ENCODE assay signal across 7 cellular contexts in genomic region chr9:123081824-123082223, GRCh38. TPM values are rescaled to one million over a fixed set of nuclear protein-coding genes. Genes with fewer than 3 reads are reported as not detected.
A peak's percentile ranks its signal among the peaks of the same experiment; 100 is the strongest.
DNase-seq lines count a peak whose midpoint lies in the region; TF ChIP-seq lines count a peak whose summit lies in the region.

No MANE protein-coding gene starts in this region.

- peak; percentile 78 for TF ChIP-seq CTCF in KMS-11 (conservative IDR thresholded peaks at IDR 0.05; ENCODE audit: low read depth, low read length)
- peak; percentile 59 for TF ChIP-seq CTCF in WERI-Rb-1 (IDR thresholded peaks at IDR 0.05; ENCODE audit: low read depth, low read length)
- TF ChIP-seq CTCF in left ventricle myocardium inferior (IDR thresholded peaks at IDR 0.05; ENCODE audit: borderline replicate concordance): peak; percentile 59
- TF ChIP-seq CTCF in stomach (IDR thresholded peaks at IDR 0.05): peak in 5 of 7 experiments; percentile 22 to 52 (median 41)

- H3K36me3 ChIP-seq in KMS-11 (ENCODE audit: insufficient read depth): no peaks in the 10 kb centered on the region
- H3K36me3 ChIP-seq in WERI-Rb-1: peaks cover 65% of the 10 kb centered on the region
- H3K36me3 ChIP-seq in left ventricle myocardium inferior: peaks cover 56% of the 10 kb centered on the region
- peaks cover 16 to 90% (median 83%) of the 10 kb centered on the region in 4 donors for H3K36me3 ChIP-seq in stomach

- no peak overlapping the region for H3K4me3 ChIP-seq in KMS-11 (IDR thresholded peaks at IDR 0.05; ENCODE audit: insufficient read depth, low read depth, low read length)
- no peak overlapping the region for H3K4me3 ChIP-seq in WERI-Rb-1 (ENCODE audit: low read depth, low read length)
- H3K4me3 ChIP-seq in left ventricle myocardium inferior: no peak overlapping the region
- no peak overlapping the region for H3K4me3 ChIP-seq in stomach

- peak; percentile 67 for DNase-seq in EH (ENCODE audit: low read depth)
- peak; percentile 29 for DNase-seq in WERI-Rb-1
- DNase-seq in left ventricle myocardium inferior: no peak
- no peak for DNase-seq in stomach
- no peak for DNase-seq in activated effector memory CD4-positive, alpha-beta T cell treated with Interleukin-2 at 50 U/mL for 16 hours
- no peak for DNase-seq in NCI-H446 treated with DMSO at 0.1 percent for 48 hours (lab: John Stamatoyannopoulos, UW)

- no peak overlapping the region for H3K9ac ChIP-seq in KMS-11

- no peak overlapping the region for H3K4me2 ChIP-seq in KMS-11

- H3K79me2 ChIP-seq in KMS-11 (ENCODE audit: insufficient read depth, low read depth): no peaks in the 10 kb centered on the region

- TF ChIP-seq POLR2A in stomach (IDR thresholded peaks at IDR 0.05): no peak

- H3K4me1 ChIP-seq in KMS-11 (ENCODE audit: low read depth, poor library complexity, severe bottlenecking) (peaks cover 23% of the 10 kb centered on the region), left ventricle myocardium inferior (no peaks in the 10 kb centered on the region), stomach (no peaks in the 10 kb centered on the region)

- TF ChIP-seq EP300 in stomach (IDR thresholded peaks at IDR 0.05): no peak

- no peak overlapping the region for H3K27ac ChIP-seq in KMS-11
- no peak overlapping the region; the same call in 1 of the 2 replicates for H3K27ac ChIP-seq in WERI-Rb-1
- H3K27ac ChIP-seq in left ventricle myocardium inferior (replicated peaks): no peak overlapping the region
- no peak overlapping the region for H3K27ac ChIP-seq in stomach

- H4K20me1 ChIP-seq in KMS-11 (ENCODE audit: insufficient read depth): no peaks in the 10 kb centered on the region

- no peak overlapping the region for H2AFZ ChIP-seq in KMS-11 (ENCODE audit: low read depth)

- H3K27me3 ChIP-seq in KMS-11 (ENCODE audit: insufficient read depth, low read depth) (no peaks in the 10 kb centered on the region), WERI-Rb-1 (ENCODE audit: insufficient read depth, low read depth, severe bottlenecking) (no peaks in the 10 kb centered on the region), left ventricle myocardium inferior (ENCODE audit: low read depth) (no peaks in the 10 kb centered on the region), stomach (no peaks in the 10 kb centered on the region)

- no peaks in the 10 kb centered on the region for H3K9me3 ChIP-seq in WERI-Rb-1 (ENCODE audit: severe bottlenecking)
- no peaks in the 10 kb centered on the region for H3K9me3 ChIP-seq in left ventricle myocardium inferior (replicated peaks)
- no peaks in the 10 kb centered on the region for H3K9me3 ChIP-seq in stomach

- WGBS in stomach, 5 donors: 22 to 43% (median 32%) methylated on average over 2 of the region's 2 CpGs

- intact Hi-C loops in left ventricle myocardium inferior (cut with micrococcal nuclease): no loop called here
- intact Hi-C loops in stomach (cut with DNase I; ENCODE audit: low total_unique reads): no loop called here

RNA-seq across cellular contexts. Expression of gene GPR21, which starts 48.4 kb away (rescaled TPM):
- total RNA-seq in left ventricle myocardium inferior (0.58 TPM), stomach (1 to 10 TPM in 1 of 5 donors, not detected in 4; 7.0 TPM)
- not detected for polyA plus RNA-seq in stomach

Comparison
In these comparisons a context has a peak if more than half of its experiments do, and no peak if none do; other contexts are left out.
1. DNase-seq: peak in EH (single experiment) and WERI-Rb-1 (single experiment); none in left ventricle myocardium inferior (single experiment), stomach (single experiment), activated effector memory CD4-positive, alpha-beta T cell treated with Interleukin-2 at 50 U/mL for 16 hours (single experiment) and NCI-H446 treated with DMSO at 0.1 percent for 48 hours (single experiment).
2. Peak in every context shown above with its lines, with median percentiles within 50 percentile points of each other: CTCF ChIP-seq.